10 cellular contexts compared by ENCODE assay signal in genomic region chr2:101753207-101753616, GRCh38. TPM values are rescaled to one million over a fixed set of nuclear protein-coding genes. Genes with fewer than 3 reads are reported as not detected.
A peak's percentile ranks its signal among the peaks of the same experiment; 100 is the strongest.
DNase-seq lines count a peak whose midpoint lies in the region; ATAC-seq, FAIRE-seq and TF ChIP-seq lines count a peak whose summit lies in the region.
"Had no signal": no experiment of that assay in that cellular context is flagged by ENCODE, and none has a peak within 500 bp of the region (broad histone marks: within the 10 kb centered on the region; RNA-seq: fewer than 3 reads in every experiment).

No MANE protein-coding gene starts in this region.

- no peak for ATAC-seq in left ventricle myocardium superior
- no peak for ATAC-seq in K562
- no peak for ATAC-seq in left lung
- no peak for ATAC-seq in HG02610 (IDR thresholded peaks at IDR 0.05; ENCODE audit: unreplicated experiment)

- H3K9ac ChIP-seq in K562 (ENCODE audit: insufficient read depth in 1 of 2, low read depth in 2 of 2, low read length in 2 of 2), result no peak overlapping the region

- no peak for TF ChIP-seq CTCF in left ventricle myocardium inferior (IDR thresholded peaks at IDR 0.05; ENCODE audit: borderline replicate concordance)
- TF ChIP-seq CTCF in K562 (IDR thresholded peaks at IDR 0.05 in 2 of 3, conservative IDR thresholded peaks at IDR 0.05 in 1 of 3; ENCODE audit: insufficient read depth in 2 of 3, low read depth in 1 of 3, low read length in 3 of 3), result no peak
- no peak for TF ChIP-seq CTCF in mesothelial cell of epicardium (IDR thresholded peaks at IDR 0.05; ENCODE audit: unreplicated experiment)
- TF ChIP-seq CTCF in type B pancreatic cell (conservative IDR thresholded peaks at IDR 0.05), result no peak
- no peak for TF ChIP-seq CTCF in left lung (IDR thresholded peaks at IDR 0.05)

- FAIRE-seq in K562 (lab: Jason Lieb, UNC), result no peak

- POLR2A ChIA-PET in K562 (lab: Yijun Ruan, JAX), result interaction anchor here (1.1 kb wide), 2 partner anchors 10 to 14 kb away, joined by 3 to 4 read pairs; no protein-coding TSS in a partner anchor

- peaks cover 6% of the 10 kb centered on the region for H4K20me1 ChIP-seq in K562 (replicated peaks; ENCODE audit: control insufficient read depth, insufficient read depth, low read length)

- H3K27me3 Mint-ChIP-seq in mesothelial cell of epicardium (ENCODE audit: low read depth), result no peaks in the 10 kb centered on the region
- no peaks in the 10 kb centered on the region for H3K27me3 Mint-ChIP-seq in type B pancreatic cell

- H3K9me1 ChIP-seq in K562 (ENCODE audit: control insufficient read depth, insufficient read depth, low read length), result no peaks in the 10 kb centered on the region

- H3K27ac ChIP-seq in left ventricle myocardium inferior (replicated peaks) (peak overlapping the region; percentile 49), K562 (ENCODE audit: extremely low read depth, low read depth, low read length) (no peak overlapping the region), left lung (no peak overlapping the region)

- H3K27me3 ChIP-seq in left ventricle myocardium inferior (ENCODE audit: low read depth) (no peaks in the 10 kb centered on the region), K562 (ENCODE audit: control insufficient read depth in 2 of 2, insufficient read depth in 2 of 2, low read length in 2 of 2) (no peaks in the 10 kb centered on the region), left lung (no peaks in the 10 kb centered on the region)

- H2AFZ ChIP-seq in K562 (ENCODE audit: low read depth, low read length), result no peak overlapping the region

- intact Hi-C loops in left ventricle myocardium inferior (cut with micrococcal nuclease) (no loop called here), left ventricle myocardium superior (cut with micrococcal nuclease) (no loop called here), K562 (cut with micrococcal nuclease) (loop anchor here (5.0 kb wide), 1 partner anchor 46 kb away; no protein-coding TSS in a partner anchor), left lung (cut with DNase I) (no loop called here)

- H3K27ac Mint-ChIP-seq in mesothelial cell of epicardium (peak overlapping the region; percentile 92), type B pancreatic cell (peak overlapping the region; percentile 40)

- H3K4me1 Mint-ChIP-seq in mesothelial cell of epicardium (peaks cover 66% of the 10 kb centered on the region), type B pancreatic cell (ENCODE audit: unreplicated experiment) (peaks cover 51% of the 10 kb centered on the region)

- peaks cover 3% of the 10 kb centered on the region for H3K36me3 Mint-ChIP-seq in mesothelial cell of epicardium
- H3K36me3 Mint-ChIP-seq in type B pancreatic cell, result peaks cover 16% of the 10 kb centered on the region

- no peak for TF ChIP-seq EP300 in K562 (IDR thresholded peaks at IDR 0.05; ENCODE audit: low read length)

- no peaks in the 10 kb centered on the region for H3K9me3 ChIP-seq in left ventricle myocardium inferior (replicated peaks)
- H3K9me3 ChIP-seq in K562 (replicated peaks; ENCODE audit: control insufficient read depth, insufficient read depth, low read depth, low read length), result no peaks in the 10 kb centered on the region
- no peaks in the 10 kb centered on the region for H3K9me3 ChIP-seq in left lung

- CTCF ChIA-PET in K562 (lab: Yijun Ruan, JAX; ENCODE audit: low intra/inter-chr PET ratio), result no interaction called here

- no peak for TF ChIP-seq POLR2A in K562 (conservative IDR thresholded peaks at IDR 0.05)

- H3K4me3 ChIP-seq in left ventricle myocardium inferior (no peak overlapping the region), K562 (no peak overlapping the region), left lung (no peak overlapping the region)

- H3K4me1 ChIP-seq in left ventricle myocardium inferior (peaks cover 75% of the 10 kb centered on the region), K562 (replicated peaks in 1 of 2; ENCODE audit: control insufficient read depth in 2 of 2, insufficient read depth in 2 of 2, low read length in 2 of 2) (peaks cover 2 to 11% of the 10 kb centered on the region in 2 experiments; a peak in 4 of 5 replicates), left lung (peaks cover 16 to 40% of the 10 kb centered on the region in 2 donors)

- H3K79me2 ChIP-seq in K562 (ENCODE audit: control insufficient read depth, insufficient read depth, low read length), result peaks cover 55% of the 10 kb centered on the region

- H3K4me2 ChIP-seq in K562 (ENCODE audit: insufficient read depth, low read length), result no peak overlapping the region

- no peak for DNase-seq in left ventricle myocardium inferior
- no peak for DNase-seq in left ventricle myocardium superior
- DNase-seq in K562 (ENCODE audit: extremely low read depth in 1 of 4, low spot score in 3 of 4), result no peak
- DNase-seq in mesothelial cell of epicardium (ENCODE audit: low spot score in 2 of 2, unreplicated experiment in 2 of 2), result no peak
- no peak for DNase-seq in type B pancreatic cell (ENCODE audit: extremely low spot score, unreplicated experiment)
- no peak for DNase-seq in left lung
- DNase-seq in stimulated activated CD4-positive, alpha-beta T cell treated with anti-CD3 and anti-CD28 coated beads, Interleukin-2, amount 100 ng/mL, for 48 hours, result no peak
- DNase-seq: cortex of kidney, NCI-H1436 had no signal

- in situ Hi-C loops in K562 (cut with MboI), result no loop called here

- H3K4me3 Mint-ChIP-seq in mesothelial cell of epicardium, result peak overlapping the region; percentile 14
- peak overlapping the region; percentile 40 for H3K4me3 Mint-ChIP-seq in type B pancreatic cell

- TF ChIP-seq RAD21 in K562 (CRISPR knock-in tag; conservative IDR thresholded peaks at IDR 0.05 in 1 of 2, IDR thresholded peaks at IDR 0.05 in 1 of 2), result no peak

- H3K9me3 Mint-ChIP-seq in mesothelial cell of epicardium, result no peaks in the 10 kb centered on the region
- peaks cover 4% of the 10 kb centered on the region for H3K9me3 Mint-ChIP-seq in type B pancreatic cell

- no TSS peak for BruUV-seq in K562 (replicated peaks; lab: Mats Ljungman, UMichigan)

- no peaks in the 10 kb centered on the region for H3K36me3 ChIP-seq in left ventricle myocardium inferior
- no peaks in the 10 kb centered on the region for H3K36me3 ChIP-seq in K562 (ENCODE audit: control insufficient read depth, insufficient read depth, low read length)
- no peaks in the 10 kb centered on the region for H3K36me3 ChIP-seq in left lung

TF ChIP-seq in K562, 482 proteins besides CTCF, POLR2A, EP300 and RAD21:
- TF ChIP-seq HDAC1 (IDR thresholded peaks at IDR 0.05) (peak in 1 of 2 experiments; percentile 42; a peak in 1 of 4 replicates), GTF2F1 (IDR thresholded peaks at IDR 0.05; ENCODE audit: low read depth, low read length) (no peak), KDM1A (IDR thresholded peaks at IDR 0.05) (peak; percentile 88 to 91)
- TF ChIP-seq, protein P1, sequence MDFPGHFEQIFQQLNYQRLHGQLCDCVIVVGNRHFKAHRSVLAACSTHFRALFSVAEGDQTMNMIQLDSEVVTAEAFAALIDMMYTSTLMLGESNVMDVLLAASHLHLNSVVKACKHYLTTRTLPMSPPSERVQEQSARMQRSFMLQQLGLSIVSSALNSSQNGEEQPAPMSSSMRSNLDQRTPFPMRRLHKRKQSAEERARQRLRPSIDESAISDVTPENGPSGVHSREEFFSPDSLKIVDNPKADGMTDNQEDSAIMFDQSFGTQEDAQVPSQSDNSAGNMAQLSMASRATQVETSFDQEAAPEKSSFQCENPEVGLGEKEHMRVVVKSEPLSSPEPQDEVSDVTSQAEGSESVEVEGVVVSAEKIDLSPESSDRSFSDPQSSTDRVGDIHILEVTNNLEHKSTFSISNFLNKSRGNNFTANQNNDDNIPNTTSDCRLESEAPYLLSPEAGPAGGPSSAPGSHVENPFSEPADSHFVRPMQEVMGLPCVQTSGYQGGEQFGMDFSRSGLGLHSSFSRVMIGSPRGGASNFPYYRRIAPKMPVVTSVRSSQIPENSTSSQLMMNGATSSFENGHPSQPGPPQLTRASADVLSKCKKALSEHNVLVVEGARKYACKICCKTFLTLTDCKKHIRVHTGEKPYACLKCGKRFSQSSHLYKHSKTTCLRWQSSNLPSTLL (IDR thresholded peaks at IDR 0.05), result no peak

RNA-seq across cellular contexts. Expression of gene MAP4K4, which starts 55.7 kb away (rescaled TPM):
- 102 TPM for total RNA-seq in left ventricle myocardium inferior
- total RNA-seq in left ventricle myocardium superior, result 99.5 TPM
- total RNA-seq in K562 (2011; cell fraction: chromatin; rRNA removed; ENCODE audit: low replicate concordance), result 111 and 172 TPM in 2 replicates
- 52.4 and 63.6 TPM in 2 replicates for total RNA-seq in K562 (2011; cell fraction: nucleolus; rRNA removed)
- total RNA-seq in K562 (2011; cell fraction: nucleoplasm; rRNA removed), result 100 and 133 TPM in 2 replicates
- 48.8 and 50.2 TPM in 2 replicates for total RNA-seq in K562 (2014; rRNA removed)
- total RNA-seq in K562 (2014; rRNA removed; fragmentation: Illumina TruSeq; extraction: Trizol), result 45.7 and 49.1 TPM in 2 replicates
- 51.4 and 58.4 TPM in 2 replicates for total RNA-seq in K562 (2015; rRNA removed; fragmentation: Illumina TruSeq; extraction: Trizol)
- 64.1 and 72.8 TPM in 2 replicates for total RNA-seq in K562 (2021)
- polyA plus RNA-seq in K562 (2011; rRNA removed), result 42.4 and 51.4 TPM in 2 replicates
- polyA plus RNA-seq in K562 (2011; cell fraction: cytosol; rRNA removed), result 26.1 and 28.9 TPM in 2 replicates
- polyA plus RNA-seq in K562 (2011; cell fraction: nucleus; rRNA removed), result 96.3 and 105 TPM in 2 replicates
- polyA plus RNA-seq in K562 (2012), result 42.4 and 73.8 TPM in 2 replicates
- 68.8 and 76.4 TPM in 2 replicates for polyA plus RNA-seq in K562 (2014; fragmentation: Illumina TruSeq; extraction: Trizol)
- polyA plus RNA-seq in K562 (2014; fragmentation: Nextera tagmentation; extraction: Ambion mirVana), result 1 to 10 TPM; 7.6 to 7.8 TPM
- polyA plus RNA-seq in K562 (2014; rRNA removed), result 44.5 and 50.6 TPM in 2 replicates
- polyA minus RNA-seq in K562 (2011; rRNA and poly(A)+ RNA removed), result 93.2 and 93.9 TPM in 2 replicates
- polyA minus RNA-seq in K562 (2011; cell fraction: cytosol; rRNA and poly(A)+ RNA removed), result 37.0 and 44.3 TPM in 2 replicates
- 83.3 and 132 TPM in 2 replicates for polyA minus RNA-seq in K562 (2011; cell fraction: nucleus; rRNA and poly(A)+ RNA removed)
- 170 to 175 TPM (median 174 TPM) in 3 replicates for total RNA-seq in mesothelial cell of epicardium
- 82.0 and 166 TPM in 2 replicates for total RNA-seq in type B pancreatic cell (ENCODE audit: low replicate concordance)
- 10 to 100 TPM; 80.2 to 83.4 TPM for total RNA-seq in left lung
